ENCODE assay signal across 8 cellular contexts in the genomic region with DNA sequence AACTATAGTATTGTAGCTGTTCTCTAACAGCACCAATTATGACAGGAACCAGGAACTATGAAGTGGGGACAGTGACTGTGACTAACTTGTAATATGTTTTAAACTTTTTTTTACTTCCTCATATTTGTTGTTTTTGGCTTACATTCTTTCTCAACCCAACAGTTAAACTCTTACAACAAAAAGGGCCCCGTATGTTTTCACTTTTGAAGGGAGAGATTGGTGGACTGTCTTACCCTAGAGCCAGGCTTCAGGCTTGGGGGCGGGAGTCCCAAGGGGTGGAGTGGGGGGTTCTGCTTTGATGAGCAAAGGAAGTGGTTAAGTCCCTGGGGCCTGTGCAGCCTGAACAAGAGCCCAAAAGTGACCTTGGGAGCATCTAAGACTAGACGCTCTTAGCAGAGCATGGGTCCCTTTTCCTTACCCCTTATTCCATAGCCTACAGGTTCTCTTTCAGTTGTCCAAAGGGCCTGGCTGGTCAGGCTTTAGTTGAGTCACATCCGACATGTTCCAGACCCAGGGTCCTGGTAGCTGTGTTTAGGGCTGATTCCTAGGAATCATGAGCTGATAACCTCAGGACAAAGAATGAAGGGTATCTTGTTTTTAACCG. TPM values are rescaled to one million over a fixed set of nuclear protein-coding genes. Genes with fewer than 3 reads are reported as not detected.
DNase-seq lines count a peak whose midpoint lies in the region; ATAC-seq, FAIRE-seq and TF ChIP-seq lines count a peak whose summit lies in the region.

No MANE protein-coding gene starts in this region.

- 2% methylated on average over 5 of the region's 5 CpGs for WGBS in GM12878 (ENCODE audit: insufficient coverage, insufficient replicate concordance, low lambda C conversion rate, missing lambda C conversion rate)

- H3K4me3 Mint-ChIP-seq in MCF 10A (ENCODE audit: unreplicated experiment) = no peak overlapping the region

- DNase-seq in GM06990 (ENCODE audit: extremely low read depth, insufficient read length) (peak; percentile 85), HL-60 (ENCODE audit: low read depth in 1 of 2, low spot score in 1 of 2) (peak; percentile 83 to 99), GM12878 (ENCODE audit: low read depth, low spot score) (peak; percentile 91), renal cortical epithelial cell (ENCODE audit: low read depth) (peak; percentile 48), foreskin melanocyte (no peak), MCF 10A (ENCODE audit: unreplicated experiment) (no peak), epidermal melanocyte (ENCODE audit: insufficient read length, low spot score) (no peak)

- intact Hi-C loops in GM12878 (cut with micrococcal nuclease; ENCODE audit: unreplicated experiment) (loop anchor here (1.0 kb wide), 2 partner anchors 25 to 39 kb away; a partner anchor contains a TSS), MCF 10A (cut with micrococcal nuclease) (no loop called here)

- no peaks in the 10 kb centered on the region for H3K36me3 Mint-ChIP-seq in MCF 10A (ENCODE audit: insufficient read depth, unreplicated experiment)

- H3K4me1 ChIP-seq in GM12878 (ENCODE audit: control insufficient read depth, insufficient read depth, low read length) = peaks cover 23% of the 10 kb centered on the region

- no peak for TF ChIP-seq CTCF in GM06990 (IDR thresholded peaks at IDR 0.05; ENCODE audit: insufficient read depth, low read length, poor library complexity, severe bottlenecking)
- no peak for TF ChIP-seq CTCF in HL-60 (IDR thresholded peaks at IDR 0.05; ENCODE audit: insufficient read depth, low read length)
- no peak for TF ChIP-seq CTCF in GM12878 (IDR thresholded peaks at IDR 0.05 in 2 of 3, conservative IDR thresholded peaks at IDR 0.05 in 1 of 3; ENCODE audit: control insufficient read depth in 2 of 3, extremely low read depth in 1 of 3, insufficient read depth in 1 of 3, low read depth in 3 of 3, low read length in 3 of 3)
- TF ChIP-seq CTCF in MCF 10A (IDR thresholded peaks at IDR 0.05; ENCODE audit: unreplicated experiment) = no peak

- BruUV-seq in GM12878 (replicated peaks; lab: Mats Ljungman, UMichigan) (TSS peak; percentile 13), MCF 10A (replicated peaks; lab: Mats Ljungman, UMichigan) (no TSS peak)

- no peaks in the 10 kb centered on the region for H4K20me1 ChIP-seq in GM12878 (ENCODE audit: control insufficient read depth, insufficient read depth)

- H2AFZ ChIP-seq in GM12878 (ENCODE audit: control insufficient read depth, low read depth, low read length) = peak overlapping the region; percentile 58

- peak; percentile 52 for FAIRE-seq in GM12878 (lab: Jason Lieb, UNC)

- H3K9me3 Mint-ChIP-seq in MCF 10A (ENCODE audit: unreplicated experiment) = no peaks in the 10 kb centered on the region

- no peaks in the 10 kb centered on the region for H3K27me3 Mint-ChIP-seq in MCF 10A (ENCODE audit: insufficient read depth, unreplicated experiment)

- H3K4me3 ChIP-seq in GM06990 (replicated peaks; ENCODE audit: low read depth, low read length) (peak overlapping the region; percentile 49), HL-60 (replicated peaks; ENCODE audit: insufficient read depth, low read length) (peak overlapping the region; percentile 20; the same call in 1 of the 2 replicates), GM12878 (peak overlapping the region; percentile 70)

- H3K4me1 Mint-ChIP-seq in MCF 10A (ENCODE audit: insufficient read depth, unreplicated experiment) = no peaks in the 10 kb centered on the region

- peaks cover 2% of the 10 kb centered on the region; the same call in 1 of the 3 replicates for H3K9me3 ChIP-seq in GM12878 (replicated peaks; ENCODE audit: control insufficient read depth, insufficient read depth, low read length)

- POLR2A ChIA-PET in GM12878 (lab: Charles Lee) (interaction anchor here (0.5 to 3.6 kb wide), 18 partner anchors 9 to 227 kb away, joined by 3 to 65 read pairs (median 4); a partner anchor contains a TSS), MCF 10A (lab: Yijun Ruan, JAX) (interaction anchor here (1.0 kb wide), 1 partner anchor 9 kb away, joined by 3 read pairs; no protein-coding TSS in a partner anchor)

- H3K27ac Mint-ChIP-seq in MCF 10A (ENCODE audit: low read depth, unreplicated experiment) = no peak overlapping the region

- TF ChIP-seq POLR2A in GM12878 (IDR thresholded peaks at IDR 0.05; ENCODE audit: low read depth, low read length) = peak; percentile 56

- peak overlapping the region; percentile 63 for H3K9ac ChIP-seq in GM12878 (ENCODE audit: control insufficient read depth, insufficient read depth, low read length)

- H3K27ac ChIP-seq in HL-60 (replicated peaks) = peak overlapping the region; percentile 92
- peak overlapping the region; percentile 98 for H3K27ac ChIP-seq in GM12878 (ENCODE audit: control insufficient read depth, insufficient read depth)

- RAD21 ChIA-PET in GM12878 (lab: Charles Lee; ENCODE audit: unreplicated experiment) = interaction anchor here (0.5 to 6.4 kb wide), 24 partner anchors 9 to 178 kb away, joined by 3 to 134 read pairs (median 6); a partner anchor contains a TSS

- in situ Hi-C loops in GM12878 (cut with MboI) = no loop called here

- peak; percentile 98 for ATAC-seq in GM21360 (IDR thresholded peaks at IDR 0.05; ENCODE audit: unreplicated experiment)
- peak; percentile 98 for ATAC-seq in GM12878

- H3K36me3 ChIP-seq in GM06990 (ENCODE audit: control insufficient read depth, insufficient read depth, low read length) (no peaks in the 10 kb centered on the region), GM12878 (ENCODE audit: control insufficient read depth in 2 of 2, insufficient read depth in 2 of 2, low read length in 1 of 2) (peaks cover 0 to 3% of the 10 kb centered on the region in 2 experiments; a peak in 1 of 4 replicates)

- H3K27me3 ChIP-seq in GM06990 (replicated peaks; ENCODE audit: control insufficient read depth, insufficient read depth, low read length) = no peaks in the 10 kb centered on the region
- H3K27me3 ChIP-seq in HL-60 (ENCODE audit: insufficient read depth, poor library complexity, severe bottlenecking) = no peaks in the 10 kb centered on the region
- no peaks in the 10 kb centered on the region for H3K27me3 ChIP-seq in GM12878 (replicated peaks in 1 of 2; ENCODE audit: control insufficient read depth in 2 of 2, insufficient read depth in 2 of 2, low read length in 1 of 2)

- TF ChIP-seq EP300 in GM12878 (IDR thresholded peaks at IDR 0.05; ENCODE audit: borderline replicate concordance in 1 of 2, control insufficient read depth in 1 of 2, low read depth in 2 of 2, low read length in 2 of 2) = peak; percentile 81 to 85

- TF ChIP-seq RAD21 in GM12878 (IDR thresholded peaks at IDR 0.05; ENCODE audit: insufficient read depth, low read depth, low read length) = peak; percentile 36; the same call in 1 of the 2 replicates

- SMC1A ChIA-PET in GM12878 (lab: Charles Lee; ENCODE audit: uncharacterized antibody, unreplicated experiment) = interaction anchor here (0.7 to 6.1 kb wide), 25 partner anchors 10 to 179 kb away, joined by 3 to 71 read pairs (median 7); a partner anchor contains a TSS

- H3K4me2 ChIP-seq in GM12878 (ENCODE audit: control insufficient read depth, insufficient read depth) = peak overlapping the region; percentile 96

- CTCF ChIA-PET in GM12878 (lab: Yijun Ruan, JAX) (interaction anchor here (0.6 to 4.4 kb wide), 18 partner anchors 8 to 178 kb away, joined by 3 to 47 read pairs (median 5); a partner anchor contains a TSS), MCF 10A (lab: Yijun Ruan, JAX) (interaction anchor here (1.3 to 1.6 kb wide), 2 partner anchors 39 to 179 kb away, joined by 4 to 5 read pairs; a partner anchor contains a TSS)

- H3K79me2 ChIP-seq in GM12878 (ENCODE audit: control insufficient read depth, insufficient read depth, low read length) = peaks cover 51% of the 10 kb centered on the region

TF ChIP-seq in GM12878, 131 proteins besides CTCF, POLR2A, EP300 and RAD21 (continues in another document):
- peak; percentile 82; the same call in 1 of the 2 replicates for TF ChIP-seq MTA3 (IDR thresholded peaks at IDR 0.05; ENCODE audit: borderline replicate concordance, low read length)

RNA-seq across cellular contexts. Expression of a gene that starts 38.8 kb away (rescaled TPM):
- total RNA-seq in GM12878 (2013; cell fraction: nucleolus; rRNA removed) = 113 and 116 TPM in 2 replicates
- total RNA-seq in GM12878 (2014; rRNA removed) (21.6 and 24.0 TPM in 2 replicates), GM12878 (2014; rRNA removed; fragmentation: Illumina TruSeq; extraction: Trizol) (24.9 and 26.0 TPM in 2 replicates), GM12878 (2021) (55.9 and 57.7 TPM in 2 replicates), renal cortical epithelial cell (38.9 and 82.6 TPM in 2 replicates), MCF 10A (2022) (41.2 and 56.2 TPM in 2 replicates)
- polyA plus RNA-seq in GM12878 (2011; ENCODE audit: low read depth) = 36.6 TPM
- polyA plus RNA-seq in GM12878 (2011; rRNA removed) (36.3 and 39.3 TPM in 2 replicates), GM12878 (2014; fragmentation: Illumina TruSeq; extraction: Trizol) (29.1 and 37.0 TPM in 2 replicates), GM12878 (2014; fragmentation: Nextera tagmentation; extraction: Ambion mirVana) (1 to 10 TPM; 8.6 to 9.9 TPM), GM12878 (2014; rRNA removed) (26.7 and 31.0 TPM in 2 replicates), GM12878 (2016; fragmentation: Nextera tagmentation; extraction: Ambion mirVana) (10 to 100 TPM; 31.8 to 36.8 TPM)
- 40.8 and 42.5 TPM in 2 replicates for polyA plus RNA-seq in GM12878 (2011; cell fraction: cytosol; rRNA removed)
- 68.6 and 72.6 TPM in 2 replicates for polyA plus RNA-seq in GM12878 (2011; cell fraction: nucleus; rRNA removed)
- polyA plus RNA-seq in GM12878 (2012) = 45.2 and 48.9 TPM in 2 replicates
- 143 and 245 TPM in 2 replicates for polyA minus RNA-seq in GM12878 (2011; rRNA and poly(A)+ RNA removed)
- polyA minus RNA-seq in GM12878 (2011; cell fraction: cytosol; rRNA and poly(A)+ RNA removed) = 25.1 and 38.3 TPM in 2 replicates
- polyA minus RNA-seq in GM12878 (2011; cell fraction: nucleus; rRNA and poly(A)+ RNA removed) = 42.4 and 62.3 TPM in 2 replicates

RNA-seq across cellular contexts. Expression of a gene that starts 53.5 kb away (rescaled TPM):
- total RNA-seq in GM12878 (2013; cell fraction: nucleolus; rRNA removed) = 35.7 and 37.8 TPM in 2 replicates
- 56.2 and 64.7 TPM in 2 replicates for total RNA-seq in GM12878 (2014; rRNA removed)
- total RNA-seq in GM12878 (2014; rRNA removed; fragmentation: Illumina TruSeq; extraction: Trizol) = 47.7 and 48.8 TPM in 2 replicates
- 128 and 137 TPM in 2 replicates for total RNA-seq in GM12878 (2021)
- polyA plus RNA-seq in GM12878 (2011; ENCODE audit: low read depth) = 51.6 TPM
- polyA plus RNA-seq in GM12878 (2011; rRNA removed) = 45.0 and 121 TPM in 2 replicates
- polyA plus RNA-seq in GM12878 (2011; cell fraction: cytosol; rRNA removed) = 237 and 296 TPM in 2 replicates
- 108 and 111 TPM in 2 replicates for polyA plus RNA-seq in GM12878 (2011; cell fraction: nucleus; rRNA removed)
- 103 and 132 TPM in 2 replicates for polyA plus RNA-seq in GM12878 (2012)
- 51.4 and 98.2 TPM in 2 replicates for polyA plus RNA-seq in GM12878 (2014; fragmentation: Illumina TruSeq; extraction: Trizol)
- polyA plus RNA-seq in GM12878 (2014; fragmentation: Nextera tagmentation; extraction: Ambion mirVana) = 10 to 100 TPM; 16.0 to 42.0 TPM
- polyA plus RNA-seq in GM12878 (2014; rRNA removed) = 172 and 192 TPM in 2 replicates
- polyA plus RNA-seq in GM12878 (2016; fragmentation: Nextera tagmentation; extraction: Ambion mirVana) = 100 to 1,000 TPM in 1 of 2 experiments, 10 to 100 TPM in 1; 91.4 to 109 TPM
- 171 and 213 TPM in 2 replicates for polyA minus RNA-seq in GM12878 (2011; rRNA and poly(A)+ RNA removed)
- 95.8 and 106 TPM in 2 replicates for polyA minus RNA-seq in GM12878 (2011; cell fraction: cytosol; rRNA and poly(A)+ RNA removed)
- 45.0 and 71.6 TPM in 2 replicates for polyA minus RNA-seq in GM12878 (2011; cell fraction: nucleus; rRNA and poly(A)+ RNA removed)
- total RNA-seq in renal cortical epithelial cell = 5.6 and 20.5 TPM in 2 replicates
- 32.6 and 35.7 TPM in 2 replicates for total RNA-seq in MCF 10A (2022)

Comparison
In these comparisons a context has a peak if more than half of its experiments do, and no peak if none do; other contexts are left out.
1. DNase-seq: peak in GM06990 (single experiment), HL-60 (2 of 2), GM12878 (single experiment) and renal cortical epithelial cell (single experiment); none in foreskin melanocyte (single experiment), MCF 10A (single experiment) and epidermal melanocyte (single experiment).
2. H3K4me3 ChIP-seq: peak in every context shown above with its lines; median percentile 70 in GM12878; 49 in GM06990; 20 in HL-60.